In the genomic region with DNA sequence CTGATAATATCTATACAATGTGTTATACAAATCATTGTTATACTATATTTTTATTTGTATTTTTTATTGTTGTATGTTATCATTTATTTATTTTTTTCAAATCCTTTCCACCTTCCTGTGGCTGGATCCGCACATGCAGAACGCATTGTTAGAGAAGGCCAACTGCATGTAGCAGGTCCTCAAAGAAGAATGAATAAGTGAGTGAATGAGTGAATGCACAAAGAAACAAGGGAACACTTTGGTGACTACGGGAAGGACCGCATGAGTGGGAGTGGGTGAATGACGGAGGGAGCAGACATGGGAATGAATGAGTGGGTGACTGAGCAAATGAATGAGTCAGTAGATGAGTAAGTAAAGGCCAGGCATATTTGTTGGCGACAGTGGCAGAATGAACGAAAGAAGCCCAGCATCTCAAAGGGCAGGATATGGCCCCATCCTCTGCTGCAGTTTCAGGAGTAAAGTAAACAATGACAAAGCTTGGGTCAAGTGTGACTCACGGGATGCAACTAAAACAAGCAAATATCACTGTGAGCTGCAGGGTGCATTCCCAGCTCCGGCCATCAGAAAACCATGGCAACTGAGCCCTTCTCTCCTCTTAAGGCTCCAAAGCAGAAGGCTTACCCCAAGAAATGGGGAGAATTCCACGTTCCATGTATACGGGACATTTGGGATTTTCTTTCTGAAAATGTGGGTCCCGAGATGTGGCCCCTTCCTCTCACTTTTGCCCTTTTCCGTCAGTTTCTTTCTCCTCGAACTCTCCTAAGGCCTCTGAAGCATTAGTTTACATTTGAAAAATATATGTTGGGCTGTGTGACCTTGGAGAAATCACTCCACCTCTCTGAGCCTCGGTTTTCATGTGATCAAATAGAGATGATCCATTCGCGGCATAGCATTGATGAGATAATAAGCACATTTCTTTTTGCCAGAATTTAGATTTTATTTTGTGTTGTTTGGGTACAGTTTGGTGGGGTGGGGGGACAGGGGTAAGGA, we compare ENCODE assay signal across 8 cellular contexts. TPM values are rescaled to one million over a fixed set of nuclear protein-coding genes. Genes with fewer than 3 reads are reported as not detected.
DNase-seq lines count a peak whose midpoint lies in the region; ATAC-seq and TF ChIP-seq lines count a peak whose summit lies in the region.

No MANE protein-coding gene starts in this region.

- no peak overlapping the region for H3K27ac Mint-ChIP-seq in Caco-2 (ENCODE audit: unreplicated experiment)
- H3K27ac Mint-ChIP-seq in activated T-helper 2 cell treated with anti-CD3 and anti-CD28 coated beads, Interferon-gamma antibody, Interleukin-2, Interleukin-4, amounts not matched to agents 10 μg/mL and 5 μg/mL and 100 μg/mL, durations not matched to agents 14 hours and 24 hours and 36 hours: no peak overlapping the region

- ATAC-seq in left lung: peak; percentile 72
- no peak for ATAC-seq in upper lobe of left lung (ENCODE audit: low FRiP score in 2 of 2)

- no peak for TF ChIP-seq POLR2A in upper lobe of left lung (IDR thresholded peaks at IDR 0.05)

- H3K4me1 ChIP-seq in Caco-2: peaks cover 12% of the 10 kb centered on the region
- H3K4me1 ChIP-seq in left lung: no peaks in the 10 kb centered on the region
- peaks cover 0 to 3% (median 0%) of the 10 kb centered on the region in 4 donors for H3K4me1 ChIP-seq in upper lobe of left lung

- no peaks in the 10 kb centered on the region for H3K27me3 Mint-ChIP-seq in Caco-2 (ENCODE audit: insufficient read depth, unreplicated experiment)
- H3K27me3 Mint-ChIP-seq in activated T-helper 2 cell treated with anti-CD3 and anti-CD28 coated beads, Interferon-gamma antibody, Interleukin-2, Interleukin-4, amounts not matched to agents 10 μg/mL and 5 μg/mL and 100 μg/mL, durations not matched to agents 14 hours and 24 hours and 36 hours (ENCODE audit: low read depth): no peaks in the 10 kb centered on the region

- TF ChIP-seq CTCF in Caco-2 (IDR thresholded peaks at IDR 0.05; ENCODE audit: insufficient read depth in 1 of 2, low read depth in 1 of 2, low read length in 1 of 2, severe bottlenecking in 1 of 2, unreplicated experiment in 1 of 2) (no peak), astrocyte of the spinal cord (IDR thresholded peaks at IDR 0.05; ENCODE audit: low read depth, low read length) (no peak), left lung (IDR thresholded peaks at IDR 0.05) (peak in 1 of 2 donors; percentile 15), upper lobe of left lung (IDR thresholded peaks at IDR 0.05) (peak in 1 of 6 experiments; percentile 6)

- CTCF ChIA-PET in Caco-2 (lab: Charles Lee): interaction anchor here (1.0 kb wide), 2 partner anchors 24 to 104 kb away, joined by 3 to 5 read pairs; a partner anchor contains a TSS

- 66 to 72% methylated on average over 17 of the region's 17 CpGs for WGBS in upper lobe of left lung, 2 donors

- H3K4me3 ChIP-seq in Caco-2 (ENCODE audit: low read depth, low read length) (no peak overlapping the region), astrocyte of the spinal cord (ENCODE audit: low read depth, low read length) (no peak overlapping the region), left lung (no peak overlapping the region), upper lobe of left lung (no peak overlapping the region)

- TF ChIP-seq EP300 in upper lobe of left lung (IDR thresholded peaks at IDR 0.05): no peak

- POLR2A ChIA-PET in Caco-2 (lab: Charles Lee): no interaction called here

- H3K27ac ChIP-seq in left lung: no peak overlapping the region
- no peak overlapping the region for H3K27ac ChIP-seq in upper lobe of left lung

- peaks cover 13% of the 10 kb centered on the region for H3K4me1 Mint-ChIP-seq in Caco-2 (ENCODE audit: low read depth, unreplicated experiment)
- peaks cover 2% of the 10 kb centered on the region for H3K4me1 Mint-ChIP-seq in activated T-helper 2 cell treated with anti-CD3 and anti-CD28 coated beads, Interferon-gamma antibody, Interleukin-2, Interleukin-4, amounts not matched to agents 10 μg/mL and 5 μg/mL and 100 μg/mL, durations not matched to agents 14 hours and 24 hours and 36 hours (ENCODE audit: low read depth)

- no peaks in the 10 kb centered on the region for H3K36me3 Mint-ChIP-seq in Caco-2 (ENCODE audit: insufficient read depth, unreplicated experiment)
- H3K36me3 Mint-ChIP-seq in activated T-helper 2 cell treated with anti-CD3 and anti-CD28 coated beads, Interferon-gamma antibody, Interleukin-2, Interleukin-4, amounts not matched to agents 10 μg/mL and 5 μg/mL and 100 μg/mL, durations not matched to agents 14 hours and 24 hours and 36 hours (ENCODE audit: low read depth): no peaks in the 10 kb centered on the region

- H3K4me3 Mint-ChIP-seq in Caco-2 (ENCODE audit: unreplicated experiment): no peak overlapping the region
- no peak overlapping the region for H3K4me3 Mint-ChIP-seq in activated T-helper 2 cell treated with anti-CD3 and anti-CD28 coated beads, Interferon-gamma antibody, Interleukin-2, Interleukin-4, amounts not matched to agents 10 μg/mL and 5 μg/mL and 100 μg/mL, durations not matched to agents 14 hours and 24 hours and 36 hours (ENCODE audit: low read depth)

- DNase-seq in Caco-2: peak; percentile 55 to 74
- DNase-seq in HuH-7.5 (ENCODE audit: low spot score): peak; percentile 91
- DNase-seq in astrocyte of the spinal cord (ENCODE audit: low read depth, low spot score): peak; percentile 97
- DNase-seq in left lung: no peak
- no peak for DNase-seq in activated T-helper 2 cell treated with anti-CD3 and anti-CD28 coated beads, Interferon-gamma antibody, Interleukin-2, Interleukin-4, amounts not matched to agents 10 μg/mL and 5 μg/mL and 100 μg/mL, durations not matched to agents 14 hours and 24 hours and 36 hours (ENCODE audit: low spot score)
- DNase-seq in upper lobe of left lung: no peak
- no peak for DNase-seq in retina
- DNase-seq in midbrain (lab: John Stamatoyannopoulos, UW): no peak

- peaks cover 10% of the 10 kb centered on the region for H3K9me3 ChIP-seq in Caco-2
- peaks cover 0 to 21% of the 10 kb centered on the region in 2 donors for H3K9me3 ChIP-seq in left lung
- H3K9me3 ChIP-seq in upper lobe of left lung: peaks cover 0 to 15% (median 6%) of the 10 kb centered on the region in 4 donors

- H3K36me3 ChIP-seq in Caco-2 (ENCODE audit: control insufficient read depth, insufficient read depth, low read length) (no peaks in the 10 kb centered on the region), left lung (no peaks in the 10 kb centered on the region), upper lobe of left lung (no peaks in the 10 kb centered on the region)

- H3K9me3 Mint-ChIP-seq in Caco-2 (ENCODE audit: unreplicated experiment): peaks cover 25% of the 10 kb centered on the region
- peaks cover 15% of the 10 kb centered on the region for H3K9me3 Mint-ChIP-seq in activated T-helper 2 cell treated with anti-CD3 and anti-CD28 coated beads, Interferon-gamma antibody, Interleukin-2, Interleukin-4, amounts not matched to agents 10 μg/mL and 5 μg/mL and 100 μg/mL, durations not matched to agents 14 hours and 24 hours and 36 hours

- intact Hi-C loops in Caco-2 (cut with micrococcal nuclease; ENCODE audit: unreplicated experiment) (no loop called here), left lung (cut with DNase I) (no loop called here)
- intact Hi-C loops in activated T-helper 2 cell treated with anti-CD3 and anti-CD28 coated beads, Interferon-gamma antibody, Interleukin-2, Interleukin-4, amounts not matched to agents 10 μg/mL and 5 μg/mL and 100 μg/mL, durations not matched to agents 14 hours and 24 hours and 36 hours (cut with micrococcal nuclease): no loop called here

- H3K27me3 ChIP-seq in Caco-2 (replicated peaks; ENCODE audit: control insufficient read depth, insufficient read depth, low read length) (no peaks in the 10 kb centered on the region; the same call in 1 of the 2 replicates), left lung (peaks cover 0 to 26% of the 10 kb centered on the region in 2 donors), upper lobe of left lung (no peaks in the 10 kb centered on the region)

- no TSS peak for BruUV-seq in Caco-2 (replicated peaks; lab: Mats Ljungman, UMichigan)

- in situ Hi-C loops in astrocyte of the spinal cord (cut with HindIII; ENCODE audit: low sequenced_read_pairs): no loop called here

RNA-seq across cellular contexts. Expression of a gene that starts 24.5 kb away (rescaled TPM):
- 0.28 and 0.29 TPM in 2 replicates for total RNA-seq in Caco-2 (2022)
- total RNA-seq in left lung: not detected
- total RNA-seq in activated T-helper 2 cell treated with anti-CD3 and anti-CD28 coated beads, Interferon-gamma antibody, Interleukin-2, Interleukin-4, amounts not matched to agents 10 μg/mL and 5 μg/mL and 100 μg/mL, durations not matched to agents 14 hours and 24 hours and 36 hours: not detected in 2 replicates
- 1 to 10 TPM in 1 of 6 donors, under 1 TPM in 1, not detected in 4; 0.15 to 1.1 TPM for total RNA-seq in upper lobe of left lung

Comparison
In these comparisons a context has a peak if more than half of its experiments do, and no peak if none do; other contexts are left out.
1. DNase-seq: peak in Caco-2 (2 of 2), HuH-7.5 (single experiment) and astrocyte of the spinal cord (single experiment); none in left lung (0 of 2), activated T-helper 2 cell treated with anti-CD3 and anti-CD28 coated beads, Interferon-gamma antibody, Interleukin-2, Interleukin-4, amounts not matched to agents 10 μg/mL and 5 μg/mL and 100 μg/mL, durations not matched to agents 14 hours and 24 hours and 36 hours (single experiment), upper lobe of left lung (0 of 2), retina (single experiment) and midbrain (single experiment).